ENCODE assay signal across 8 cellular contexts in the genomic region with DNA sequence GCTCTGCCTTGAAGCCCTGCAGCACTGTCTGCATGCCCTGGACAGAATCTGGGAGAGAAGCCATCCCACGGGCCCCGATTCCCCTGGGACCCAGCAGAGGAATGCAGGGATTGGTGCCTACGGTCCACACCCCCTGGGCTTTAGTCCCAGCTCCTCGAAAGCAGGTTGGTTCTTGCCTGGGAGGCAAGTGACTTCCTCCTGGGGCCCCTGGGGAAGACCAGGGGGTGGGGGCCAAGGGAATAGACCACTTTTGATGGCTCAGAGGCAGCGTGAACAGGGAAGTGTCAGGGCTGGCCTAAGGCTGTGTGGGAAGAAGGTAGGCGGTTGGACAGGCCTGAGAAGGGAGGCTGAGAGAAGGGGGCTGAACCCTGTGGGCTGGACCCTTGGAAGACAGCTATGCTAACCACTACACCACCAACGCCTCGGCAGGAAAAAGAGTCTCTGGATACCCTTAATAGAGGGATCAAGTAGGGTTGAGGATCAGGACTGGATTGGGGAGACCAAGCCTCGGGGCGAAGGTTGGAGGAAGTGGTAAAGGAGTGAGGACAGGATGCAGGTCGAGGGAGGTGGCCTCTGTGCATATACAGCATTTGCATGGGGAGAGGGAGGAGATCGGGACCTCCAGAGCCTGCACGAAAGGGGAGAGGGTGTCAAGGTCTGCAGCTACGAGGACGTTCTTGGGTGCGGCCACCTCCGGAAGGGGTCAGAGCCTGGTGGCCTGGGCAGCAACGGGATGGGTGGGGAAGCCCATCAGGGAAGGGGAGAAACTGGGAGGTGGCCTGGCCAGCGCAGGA. TPM values are rescaled to one million over a fixed set of nuclear protein-coding genes. Genes with fewer than 3 reads are reported as not detected.
DNase-seq lines count a peak whose midpoint lies in the region; ATAC-seq and TF ChIP-seq lines count a peak whose summit lies in the region.

No MANE protein-coding gene starts in this region.

- H3K9me3 ChIP-seq in duodenal mucosa (ENCODE audit: control insufficient read depth in 1 of 2, low read length in 2 of 2): no peaks in the 10 kb centered on the region
- no peaks in the 10 kb centered on the region for H3K9me3 ChIP-seq in vagina

- H3K4me1 ChIP-seq in GM23338 (ENCODE audit: insufficient read depth) (peaks cover 9% of the 10 kb centered on the region; the same call in 1 of the 2 replicates), duodenal mucosa (ENCODE audit: control insufficient read depth in 1 of 2, insufficient read depth in 2 of 2, low read length in 2 of 2) (peaks cover 14 to 20% of the 10 kb centered on the region in 2 donors), vagina (peaks cover 26% of the 10 kb centered on the region)

- TF ChIP-seq CTCF in GM23338 (conservative IDR thresholded peaks at IDR 0.05; ENCODE audit: low read depth in 2 of 2) (no peak), vagina (IDR thresholded peaks at IDR 0.05) (no peak)

- H3K4me3 ChIP-seq in GM23338 (peak overlapping the region; percentile 99), duodenal mucosa (ENCODE audit: low read depth in 1 of 2, low read length in 2 of 2) (peak overlapping the region; percentile 98 to 99), vagina (peak overlapping the region; percentile 82 to 90)

- H3K27ac Mint-ChIP-seq in GM23338: peak overlapping the region; percentile 86

- H3K9me2 ChIP-seq in GM23338 (ENCODE audit: insufficient read depth): no peaks in the 10 kb centered on the region

- H4K20me1 ChIP-seq in GM23338 (replicated peaks; ENCODE audit: insufficient read depth): no peaks in the 10 kb centered on the region; the same call in 1 of the 2 replicates

- H3K27me3 Mint-ChIP-seq in GM23338 (ENCODE audit: insufficient read depth, low read depth, poor library complexity): peaks cover 22% of the 10 kb centered on the region

- H3K9ac ChIP-seq in duodenal mucosa (ENCODE audit: low read depth in 1 of 2, low read length in 2 of 2): peak overlapping the region; percentile 81 to 86

- TF ChIP-seq POLR2A in vagina (IDR thresholded peaks at IDR 0.05): no peak

- H3K36me3 ChIP-seq in GM23338 (ENCODE audit: insufficient read depth) (no peaks in the 10 kb centered on the region; the same call in 1 of the 2 replicates), duodenal mucosa (ENCODE audit: control insufficient read depth in 1 of 2, insufficient read depth in 2 of 2, low read length in 2 of 2) (peaks cover 27 to 36% of the 10 kb centered on the region in 2 donors), vagina (peaks cover 0 to 22% of the 10 kb centered on the region in 2 donors)

- H3K27me3 ChIP-seq in GM23338 (ENCODE audit: insufficient read depth) (no peaks in the 10 kb centered on the region), duodenal mucosa (ENCODE audit: control insufficient read depth in 1 of 2, insufficient read depth in 2 of 2, low read length in 2 of 2) (no peaks in the 10 kb centered on the region), vagina (no peaks in the 10 kb centered on the region)

- peak overlapping the region; percentile 97 for H3K4me3 Mint-ChIP-seq in GM23338

- 0 out of 2 replicates have a peak overlapping the region, but pooled peaks have one; percentile 81 for H2AFZ ChIP-seq in GM23338

- DNase-seq in GF-D8 (lab: John Stamatoyannopoulos, UW) (peak; percentile 19), GM23338 (ENCODE audit: low spot score) (no peak), RPMI8226 (peak; percentile 29), midbrain (lab: John Stamatoyannopoulos, UW) (peak; percentile 37), vagina (ENCODE audit: extremely low spot score in 2 of 2) (no peak)

- peak overlapping the region; percentile 96 for H3K4me2 ChIP-seq in GM23338

- H3K79me2 ChIP-seq in GM23338 (replicated peaks; ENCODE audit: insufficient read depth): peaks cover 24% of the 10 kb centered on the region

- H3K27ac ChIP-seq in GM23338 (ENCODE audit: low read depth) (no peak overlapping the region), duodenal mucosa (ENCODE audit: low read depth, low read length) (peak overlapping the region; percentile 75), vagina (peak overlapping the region; percentile 96)

- H3F3A ChIP-seq in GM23338 (replicated peaks; ENCODE audit: low read depth): no peaks in the 10 kb centered on the region

- intact Hi-C loops in vagina (cut with DNase I): no loop called here

- H3K4me1 Mint-ChIP-seq in GM23338: peaks cover 2% of the 10 kb centered on the region; the same call in 1 of the 3 replicates

- no peak for ATAC-seq in GM23338
- ATAC-seq in GM21367 (IDR thresholded peaks at IDR 0.05; ENCODE audit: unreplicated experiment): no peak
- no peak for ATAC-seq in HG02852 (IDR thresholded peaks at IDR 0.05; ENCODE audit: unreplicated experiment)

- peaks cover 19% of the 10 kb centered on the region for H3K36me3 Mint-ChIP-seq in GM23338 (ENCODE audit: low read depth)

- H3K9me3 Mint-ChIP-seq in GM23338: peaks cover 10% of the 10 kb centered on the region; the same call in 2 of the 3 replicates

TF ChIP-seq in GM23338, 12 proteins besides CTCF, POLR2A, EP300 and RAD21 (continues in another document):
- TF ChIP-seq, protein P1, sequence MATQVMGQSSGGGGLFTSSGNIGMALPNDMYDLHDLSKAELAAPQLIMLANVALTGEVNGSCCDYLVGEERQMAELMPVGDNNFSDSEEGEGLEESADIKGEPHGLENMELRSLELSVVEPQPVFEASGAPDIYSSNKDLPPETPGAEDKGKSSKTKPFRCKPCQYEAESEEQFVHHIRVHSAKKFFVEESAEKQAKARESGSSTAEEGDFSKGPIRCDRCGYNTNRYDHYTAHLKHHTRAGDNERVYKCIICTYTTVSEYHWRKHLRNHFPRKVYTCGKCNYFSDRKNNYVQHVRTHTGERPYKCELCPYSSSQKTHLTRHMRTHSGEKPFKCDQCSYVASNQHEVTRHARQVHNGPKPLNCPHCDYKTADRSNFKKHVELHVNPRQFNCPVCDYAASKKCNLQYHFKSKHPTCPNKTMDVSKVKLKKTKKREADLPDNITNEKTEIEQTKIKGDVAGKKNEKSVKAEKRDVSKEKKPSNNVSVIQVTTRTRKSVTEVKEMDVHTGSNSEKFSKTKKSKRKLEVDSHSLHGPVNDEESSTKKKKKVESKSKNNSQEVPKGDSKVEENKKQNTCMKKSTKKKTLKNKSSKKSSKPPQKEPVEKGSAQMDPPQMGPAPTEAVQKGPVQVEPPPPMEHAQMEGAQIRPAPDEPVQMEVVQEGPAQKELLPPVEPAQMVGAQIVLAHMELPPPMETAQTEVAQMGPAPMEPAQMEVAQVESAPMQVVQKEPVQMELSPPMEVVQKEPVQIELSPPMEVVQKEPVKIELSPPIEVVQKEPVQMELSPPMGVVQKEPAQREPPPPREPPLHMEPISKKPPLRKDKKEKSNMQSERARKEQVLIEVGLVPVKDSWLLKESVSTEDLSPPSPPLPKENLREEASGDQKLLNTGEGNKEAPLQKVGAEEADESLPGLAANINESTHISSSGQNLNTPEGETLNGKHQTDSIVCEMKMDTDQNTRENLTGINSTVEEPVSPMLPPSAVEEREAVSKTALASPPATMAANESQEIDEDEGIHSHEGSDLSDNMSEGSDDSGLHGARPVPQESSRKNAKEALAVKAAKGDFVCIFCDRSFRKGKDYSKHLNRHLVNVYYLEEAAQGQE (IDR thresholded peaks at IDR 0.05; ENCODE audit: unreplicated experiment): no peak
- TF ChIP-seq, protein P2, sequence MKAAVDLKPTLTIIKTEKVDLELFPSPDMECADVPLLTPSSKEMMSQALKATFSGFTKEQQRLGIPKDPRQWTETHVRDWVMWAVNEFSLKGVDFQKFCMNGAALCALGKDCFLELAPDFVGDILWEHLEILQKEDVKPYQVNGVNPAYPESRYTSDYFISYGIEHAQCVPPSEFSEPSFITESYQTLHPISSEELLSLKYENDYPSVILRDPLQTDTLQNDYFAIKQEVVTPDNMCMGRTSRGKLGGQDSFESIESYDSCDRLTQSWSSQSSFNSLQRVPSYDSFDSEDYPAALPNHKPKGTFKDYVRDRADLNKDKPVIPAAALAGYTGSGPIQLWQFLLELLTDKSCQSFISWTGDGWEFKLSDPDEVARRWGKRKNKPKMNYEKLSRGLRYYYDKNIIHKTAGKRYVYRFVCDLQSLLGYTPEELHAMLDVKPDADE (IDR thresholded peaks at IDR 0.05): no peak
- TF ChIP-seq STAT1 (IDR thresholded peaks at IDR 0.05; ENCODE audit: unreplicated experiment): no peak
- no peak for TF ChIP-seq ZNF331 (CRISPR knock-in tag; IDR thresholded peaks at IDR 0.05; ENCODE audit: low read depth)
- TF ChIP-seq ZNF114 (CRISPR knock-in tag; IDR thresholded peaks at IDR 0.05): no peak
- TF ChIP-seq NANOG (IDR thresholded peaks at IDR 0.05; ENCODE audit: borderline replicate concordance): no peak
- TF ChIP-seq POLR2AphosphoS5 (IDR thresholded peaks at IDR 0.05; ENCODE audit: low read depth): no peak
- no peak for TF ChIP-seq CREB1 (CRISPR knock-in tag; IDR thresholded peaks at IDR 0.05; ENCODE audit: low read depth)
- no peak for TF ChIP-seq EZH2phosphoT487 (IDR thresholded peaks at IDR 0.05; ENCODE audit: unreplicated experiment)
- TF ChIP-seq EZH2 (IDR thresholded peaks at IDR 0.05; ENCODE audit: low read depth, unreplicated experiment): no peak

RNA-seq across cellular contexts. Expression of a gene that starts 0.8 kb away (rescaled TPM):
- total RNA-seq in GM23338 (2014; rRNA removed; shearing (Covaris generic)): 30.8 and 49.2 TPM in 2 replicates
- polyA plus RNA-seq in GM23338 (2016; fragmentation: Nextera tagmentation; extraction: Ambion mirVana): 18.6 and 19.5 TPM in 2 replicates
- total RNA-seq in vagina: 53.8 TPM

RNA-seq across cellular contexts. Expression of a gene that starts 52.7 kb away (rescaled TPM):
- 42.3 and 49.4 TPM in 2 replicates for total RNA-seq in GM23338 (2014; rRNA removed; shearing (Covaris generic))
- polyA plus RNA-seq in GM23338 (2016; fragmentation: Nextera tagmentation; extraction: Ambion mirVana): 99.5 and 99.7 TPM in 2 replicates
- 33.4 TPM for total RNA-seq in vagina

Comparison
In these comparisons a context has a peak if more than half of its experiments do, and no peak if none do; other contexts are left out.
1. DNase-seq: peak in GF-D8 (single experiment), RPMI8226 (single experiment) and midbrain (single experiment); none in GM23338 (single experiment) and vagina (0 of 2).
2. Peak in every context shown above with its lines, with median percentiles within 50 percentile points of each other: H3K4me3 ChIP-seq.